Comparison of ENCODE assay signal across 21 cellular contexts in genomic region chr9:91308144-91308543, GRCh38. TPM values are rescaled to one million over a fixed set of nuclear protein-coding genes. Genes with fewer than 3 reads are reported as not detected.
DNase-seq lines count a peak whose midpoint lies in the region; ATAC-seq and TF ChIP-seq lines count a peak whose summit lies in the region.
"Had no signal": no experiment of that assay in that cellular context is flagged by ENCODE, and none has a peak within 500 bp of the region (broad histone marks: within the 10 kb centered on the region; RNA-seq: fewer than 3 reads in every experiment).

No MANE protein-coding gene starts in this region.

- H3K4me2 ChIP-seq in neural progenitor cell: no peak overlapping the region
- H3K4me2 ChIP-seq: A549, KMS-11 had no signal

- H3K36me3 Mint-ChIP-seq in activated T-cell treated with anti-CD3 and anti-CD28 coated beads, Interleukin-2, amount 50 U/mL, for 72 hours (ENCODE audit: insufficient read depth in 2 of 2): peaks cover 17 to 24% of the 10 kb centered on the region in 2 donors
- peaks cover 44% of the 10 kb centered on the region for H3K36me3 Mint-ChIP-seq in T-helper 2 cell treated with Interferon-gamma antibody and Interleukin-4, amounts not matched to agents 5 μg/mL and 100 μg/mL, for 36 hours (ENCODE audit: low read depth)
- H3K36me3 Mint-ChIP-seq in nephron progenitor cell (ENCODE audit: low read depth): peaks cover 59% of the 10 kb centered on the region
- H3K36me3 Mint-ChIP-seq in neural progenitor cell: peaks cover 14% of the 10 kb centered on the region

- ATAC-seq in activated T-cell treated with anti-CD3 and anti-CD28 coated beads, Interleukin-2, amount 50 U/mL, for 72 hours (replicated peaks in 1 of 2): peak; percentile 37 to 60
- ATAC-seq in HG03565 (IDR thresholded peaks at IDR 0.05; ENCODE audit: unreplicated experiment): no peak
- ATAC-seq: A549, Panc1 had no signal

- H4K20me1 ChIP-seq in neural progenitor cell (ENCODE audit: low read depth): no peaks in the 10 kb centered on the region

- no peaks in the 10 kb centered on the region for H3F3A ChIP-seq in neural progenitor cell (ENCODE audit: low read depth)

- TF ChIP-seq CTCF in GM13977 (IDR thresholded peaks at IDR 0.05; ENCODE audit: extremely low read depth, insufficient read depth, missing control alignments): no peak
- TF ChIP-seq CTCF in nephron progenitor cell (IDR thresholded peaks at IDR 0.05): no peak
- TF ChIP-seq CTCF in neural progenitor cell (IDR thresholded peaks at IDR 0.05): no peak

- no peak for DNase-seq in activated T-cell treated with anti-CD3 and anti-CD28 coated beads, Interleukin-2, amount 50 U/mL, for 72 hours
- DNase-seq in activated T-cell treated with anti-CD3 and anti-CD28 coated beads, Interleukin-2, amount 50 U/mL, for 48 hours: no peak
- peak; percentile 12 for DNase-seq in GM13977 (ENCODE audit: low spot score)
- peak; percentile 17 for DNase-seq in T-helper 2 cell treated with Interferon-gamma antibody and Interleukin-4, amounts not matched to agents 5 μg/mL and 100 μg/mL, for 36 hours (ENCODE audit: low spot score)
- DNase-seq in nephron progenitor cell: no peak
- DNase-seq in dedifferentiated amniotic fluid mesenchymal stem cell (ENCODE audit: extremely low spot score): no peak
- DNase-seq in neural progenitor cell (ENCODE audit: low spot score): no peak
- DNase-seq: DMS53, H9, NCI-H1105, NCI-H2029 treated with DMSO at 0.1 percent for 48 hours, NCI-H226, NCI-H510A treated with DMSO at 0.1 percent for 48 hours, NCI-H748 treated with DMSO at 0.1 percent for 48 hours had no signal

- no peaks in the 10 kb centered on the region for H3K27me3 ChIP-seq in neural progenitor cell

- H3K4me1 ChIP-seq in neural progenitor cell: no peaks in the 10 kb centered on the region

- no peaks in the 10 kb centered on the region for H3K9me3 ChIP-seq in neural progenitor cell (ENCODE audit: low read depth)
- H3K9me3 ChIP-seq: A549 had no signal

- H3K79me2 ChIP-seq in neural progenitor cell (ENCODE audit: low read depth): no peaks in the 10 kb centered on the region

- no peaks in the 10 kb centered on the region for H3K27me3 Mint-ChIP-seq in activated T-cell treated with anti-CD3 and anti-CD28 coated beads, Interleukin-2, amount 50 U/mL, for 72 hours (ENCODE audit: low read depth)
- H3K27me3 Mint-ChIP-seq in T-helper 2 cell treated with Interferon-gamma antibody and Interleukin-4, amounts not matched to agents 5 μg/mL and 100 μg/mL, for 36 hours (ENCODE audit: low read depth): no peaks in the 10 kb centered on the region
- H3K27me3 Mint-ChIP-seq in nephron progenitor cell (ENCODE audit: low read depth, poor library complexity) (no peaks in the 10 kb centered on the region), neural progenitor cell (ENCODE audit: insufficient read depth, low read depth) (no peaks in the 10 kb centered on the region)
- H3K27me3 Mint-ChIP-seq: B cell had no signal

- H3K36me3 ChIP-seq in neural progenitor cell: peaks cover 4% of the 10 kb centered on the region

- in situ Hi-C loops in GM13977 (cut with MboI; ENCODE audit: low pct_unique_long_range_greater_than_20kb, low sequenced_read_pairs, unreplicated experiment): no loop called here

- no peak overlapping the region for H3K27ac Mint-ChIP-seq in activated T-cell treated with anti-CD3 and anti-CD28 coated beads, Interleukin-2, amount 50 U/mL, for 72 hours
- peak overlapping the region; percentile 51 for H3K27ac Mint-ChIP-seq in T-helper 2 cell treated with Interferon-gamma antibody and Interleukin-4, amounts not matched to agents 5 μg/mL and 100 μg/mL, for 36 hours
- peak overlapping the region; percentile 15 for H3K27ac Mint-ChIP-seq in nephron progenitor cell
- H3K27ac Mint-ChIP-seq in neural progenitor cell: no peak overlapping the region
- H3K27ac Mint-ChIP-seq: B cell, H9 had no signal

- H3K4me3 ChIP-seq in neural progenitor cell: no peak overlapping the region
- H3K4me3 ChIP-seq: A549 had no signal

- no peaks in the 10 kb centered on the region for H3K9me3 Mint-ChIP-seq in activated T-cell treated with anti-CD3 and anti-CD28 coated beads, Interleukin-2, amount 50 U/mL, for 72 hours
- no peaks in the 10 kb centered on the region for H3K9me3 Mint-ChIP-seq in T-helper 2 cell treated with Interferon-gamma antibody and Interleukin-4, amounts not matched to agents 5 μg/mL and 100 μg/mL, for 36 hours
- no peaks in the 10 kb centered on the region for H3K9me3 Mint-ChIP-seq in nephron progenitor cell
- H3K9me3 Mint-ChIP-seq in neural progenitor cell: no peaks in the 10 kb centered on the region
- H3K9me3 Mint-ChIP-seq: CD14-positive monocyte, H9 had no signal

- no peak overlapping the region for H2AFZ ChIP-seq in neural progenitor cell (replicated peaks)

- no peak overlapping the region for H3K4me3 Mint-ChIP-seq in activated T-cell treated with anti-CD3 and anti-CD28 coated beads, Interleukin-2, amount 50 U/mL, for 72 hours
- H3K4me3 Mint-ChIP-seq in T-helper 2 cell treated with Interferon-gamma antibody and Interleukin-4, amounts not matched to agents 5 μg/mL and 100 μg/mL, for 36 hours: no peak overlapping the region
- H3K4me3 Mint-ChIP-seq in nephron progenitor cell: no peak overlapping the region
- H3K4me3 Mint-ChIP-seq in neural progenitor cell: no peak overlapping the region
- H3K4me3 Mint-ChIP-seq: B cell, CD14-positive monocyte, H9 had no signal

- H3K27ac ChIP-seq in neural progenitor cell: no peak overlapping the region
- H3K27ac ChIP-seq: A549, HL-60, KMS-11 had no signal

- peaks cover 41% of the 10 kb centered on the region for H3K4me1 Mint-ChIP-seq in activated T-cell treated with anti-CD3 and anti-CD28 coated beads, Interleukin-2, amount 50 U/mL, for 72 hours (ENCODE audit: low read depth)
- H3K4me1 Mint-ChIP-seq in T-helper 2 cell treated with Interferon-gamma antibody and Interleukin-4, amounts not matched to agents 5 μg/mL and 100 μg/mL, for 36 hours (ENCODE audit: low read depth): peaks cover 48% of the 10 kb centered on the region
- peaks cover 6% of the 10 kb centered on the region for H3K4me1 Mint-ChIP-seq in nephron progenitor cell
- H3K4me1 Mint-ChIP-seq in neural progenitor cell: no peaks in the 10 kb centered on the region

- no peak overlapping the region for H3K9ac ChIP-seq in neural progenitor cell
- H3K9ac ChIP-seq: KMS-11 had no signal

RNA-seq across cellular contexts. Expression of gene AUH, which starts 53.6 kb away (rescaled TPM):
- total RNA-seq in activated T-cell treated with anti-CD3 and anti-CD28 coated beads, Interleukin-2, amount 50 U/mL, for 72 hours: 10 to 100 TPM; 71.5 to 85.8 TPM
- total RNA-seq in neural progenitor cell (ENCODE audit: low replicate concordance): 17.3 and 22.8 TPM in 2 replicates

Comparison
In these comparisons a context has a peak if more than half of its experiments do, and no peak if none do; other contexts are left out.
1. DNase-seq: peak in GM13977 (single experiment) and T-helper 2 cell treated with Interferon-gamma antibody and Interleukin-4, amounts not matched to agents 5 μg/mL and 100 μg/mL, for 36 hours (single experiment); none in activated T-cell treated with anti-CD3 and anti-CD28 coated beads, Interleukin-2, amount 50 U/mL, for 72 hours (0 of 2), activated T-cell treated with anti-CD3 and anti-CD28 coated beads, Interleukin-2, amount 50 U/mL, for 48 hours (0 of 2), nephron progenitor cell (single experiment), dedifferentiated amniotic fluid mesenchymal stem cell (single experiment) and neural progenitor cell (single experiment).
2. H3K27ac Mint-ChIP-seq: peak in T-helper 2 cell treated with Interferon-gamma antibody and Interleukin-4, amounts not matched to agents 5 μg/mL and 100 μg/mL, for 36 hours (single experiment) and nephron progenitor cell (single experiment); none in activated T-cell treated with anti-CD3 and anti-CD28 coated beads, Interleukin-2, amount 50 U/mL, for 72 hours (single experiment) and neural progenitor cell (single experiment).